4 cellular contexts compared by ENCODE assay signal in the genomic region with DNA sequence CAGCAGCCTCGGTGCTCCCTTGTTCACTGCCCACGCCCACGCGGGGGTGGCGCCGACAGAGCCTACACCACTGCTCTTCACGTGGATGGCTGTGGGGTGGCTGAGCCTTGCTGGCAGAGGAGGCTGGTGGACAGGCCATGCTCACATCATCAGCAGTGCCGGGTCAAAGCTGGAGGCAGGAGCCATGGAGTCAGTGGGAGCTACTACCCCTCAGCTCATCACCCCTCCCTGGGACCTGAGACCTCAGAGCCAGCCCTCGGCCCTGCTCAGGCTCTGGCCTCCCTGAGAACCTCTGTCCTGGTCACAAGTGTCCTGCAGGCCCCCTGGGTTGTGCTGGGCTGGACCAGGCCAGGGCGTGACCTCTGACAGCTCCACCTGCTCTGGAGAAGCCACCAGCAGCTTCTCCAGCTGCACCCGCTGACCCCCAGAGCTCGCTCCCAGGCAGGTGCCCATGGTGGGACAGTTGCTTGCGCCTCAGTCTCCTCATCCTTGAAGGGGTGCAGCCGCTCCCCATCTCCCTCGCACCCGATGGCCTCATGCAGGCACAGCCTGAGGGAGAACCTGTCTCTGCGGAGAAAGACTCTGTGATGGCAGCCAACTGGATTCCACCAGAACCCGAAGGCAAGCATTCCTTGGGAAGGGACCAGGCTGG. TPM values are rescaled to one million over a fixed set of nuclear protein-coding genes. Genes with fewer than 3 reads are reported as not detected.
"Had no signal": no experiment of that assay in that cellular context is flagged by ENCODE, and none has a peak within 500 bp of the region (broad histone marks: within the 10 kb centered on the region; RNA-seq: fewer than 3 reads in every experiment).

No MANE protein-coding gene starts in this region.

RNA-seq across cellular contexts. Expression of gene ZDHHC11B, which starts 9.5 kb away (rescaled TPM):
- total RNA-seq: dermis microvascular lymphatic vessel endothelial cell, fibroblast of villous mesenchyme, lung microvascular endothelial cell, SJSA1 had no signal
